ENCODE assay signal across 12 cellular contexts in the genomic region with DNA sequence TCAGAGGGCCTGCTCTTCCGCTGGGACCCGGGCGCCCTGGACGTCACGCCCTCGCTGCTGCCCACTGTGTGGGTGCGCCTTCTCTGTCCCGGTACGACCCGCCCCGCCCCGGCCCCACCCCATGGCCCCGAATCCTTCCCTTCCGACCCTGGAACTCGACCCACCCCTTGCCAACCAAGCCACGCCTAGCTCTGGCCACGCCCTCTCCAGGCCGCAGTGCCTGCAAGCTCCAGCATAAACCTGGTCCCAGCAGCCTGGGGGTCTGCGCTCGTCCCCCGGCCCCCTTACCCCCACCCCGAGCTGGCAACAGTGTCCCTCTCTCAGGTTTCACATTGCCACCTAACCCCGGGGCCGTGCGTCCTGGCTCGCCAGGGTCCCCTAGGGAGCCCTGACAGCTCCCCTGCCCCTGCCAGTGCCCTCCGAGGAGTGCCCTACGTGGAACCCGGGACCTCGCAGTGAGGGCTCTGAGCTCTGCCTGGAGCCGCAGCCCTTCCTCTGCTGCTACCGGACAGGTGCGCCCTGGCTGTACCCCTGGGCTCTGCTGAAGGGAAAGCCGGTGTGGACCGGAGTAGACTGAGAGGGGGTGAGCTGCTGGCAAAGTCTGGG. TPM values are rescaled to one million over a fixed set of nuclear protein-coding genes. Genes with fewer than 3 reads are reported as not detected.
DNase-seq lines count a peak whose midpoint lies in the region; ATAC-seq, FAIRE-seq and TF ChIP-seq lines count a peak whose summit lies in the region.
"Had no signal": no experiment of that assay in that cellular context is flagged by ENCODE, and none has a peak within 500 bp of the region (broad histone marks: within the 10 kb centered on the region; RNA-seq: fewer than 3 reads in every experiment).

No MANE protein-coding gene starts in this region.

- TF ChIP-seq POLR2A in HepG2 (IDR thresholded peaks at IDR 0.05; ENCODE audit: insufficient read depth in 1 of 2, low read depth in 2 of 2, low read length in 2 of 2), result no peak

- 54% methylated on average over 18 of the region's 35 CpGs for WGBS in HepG2 (ENCODE audit: low lambda C conversion rate)

- H3K9me3 Mint-ChIP-seq in CD14-positive monocyte (peaks cover 0 to 10% (median 0%) of the 10 kb centered on the region in 7 donors), chondrocyte (ENCODE audit: low read depth) (no peaks in the 10 kb centered on the region)
- H3K9me3 Mint-ChIP-seq: activated T-cell treated with anti-CD3 and anti-CD28 coated beads, Interleukin-2, amount 50 U/mL, for 72 hours; CD4-positive, alpha-beta T cell had no signal

- H3K4me3 ChIP-seq in HEK293 (ENCODE audit: low read depth, low read length) (no peak overlapping the region), HepG2 (replicated peaks in 1 of 3; ENCODE audit: insufficient read depth in 1 of 3, low read depth in 2 of 3, low read length in 3 of 3) (peak overlapping the region in 2 of 3 experiments; percentile 46 to 55; a peak in 3 of 6 replicates)

- TF ChIP-seq CTCF in CD14-positive monocyte (IDR thresholded peaks at IDR 0.05) (no peak), HEK293 (tag by site-specific recombination; IDR thresholded peaks at IDR 0.05) (no peak), chondrocyte (IDR thresholded peaks at IDR 0.05) (no peak), HepG2 (CRISPR knock-in tag; IDR thresholded peaks at IDR 0.05) (no peak)

- in situ Hi-C loops in HepG2 (cut with HindIII; ENCODE audit: extremely low pct_ligation_motif_present, low pct_unique_long_range_greater_than_20kb), result no loop called here

- H3K36me3 ChIP-seq in HEK293 (ENCODE audit: control insufficient read depth in 2 of 2, insufficient read depth in 1 of 2, low read length in 2 of 2) (no peaks in the 10 kb centered on the region), HepG2 (replicated peaks in 1 of 2; ENCODE audit: control insufficient read depth in 1 of 2, insufficient read depth in 2 of 2, low read length in 2 of 2) (no peaks in the 10 kb centered on the region)

- H3K27me3 Mint-ChIP-seq in CD14-positive monocyte (ENCODE audit: low read depth in 3 of 3) (peaks cover 37 to 58% (median 50%) of the 10 kb centered on the region in 3 donors), chondrocyte (ENCODE audit: low read depth) (peaks cover 18% of the 10 kb centered on the region)

- peaks cover 7% of the 10 kb centered on the region for H3K4me1 Mint-ChIP-seq in CD14-positive monocyte
- H3K4me1 Mint-ChIP-seq in chondrocyte (ENCODE audit: low read depth), result peaks cover 7% of the 10 kb centered on the region

- DNase-seq in CD14-positive monocyte (ENCODE audit: low spot score), result no peak
- peak; percentile 88 for DNase-seq in chondrocyte (ENCODE audit: low spot score)
- DNase-seq in HepG2 (ENCODE audit: low spot score), result no peak
- DNase-seq in SHP77 treated with DMSO at 0.1 percent for 48 hours (lab: John Stamatoyannopoulos, UW), result no peak
- no peak for DNase-seq in urothelium cell line (ENCODE audit: low spot score)
- no peak for DNase-seq in activated CD4-positive, CD25-positive, alpha-beta regulatory T cell (lab: John Stamatoyannopoulos, UW)
- DNase-seq: activated T-cell treated with anti-CD3 and anti-CD28 coated beads, Interleukin-2, amount 50 U/mL, for 72 hours; CD4-positive, alpha-beta T cell had no signal

- FAIRE-seq in HepG2 (lab: Jason Lieb, UNC) (no peak), urothelium cell line (lab: Jason Lieb, UNC) (no peak)

- intact Hi-C loops in CD14-positive monocyte (cut with micrococcal nuclease) (no loop called here), HepG2 (cut with micrococcal nuclease; ENCODE audit: unreplicated experiment) (no loop called here)

- H3K27me3 ChIP-seq in HepG2 (ENCODE audit: control insufficient read depth in 1 of 2, insufficient read depth in 2 of 2, low read length in 2 of 2), result peaks cover 14 to 36% of the 10 kb centered on the region in 2 experiments; a peak in 3 of 5 replicates

- no peaks in the 10 kb centered on the region for H4K20me1 ChIP-seq in HepG2 (ENCODE audit: insufficient read depth, low read length)

- POLR2A ChIA-PET in HEK293 (lab: Yijun Ruan, JAX), result interaction anchor here (0.6 to 1.4 kb wide), 3 partner anchors 9 to 542 kb away, joined by 3 to 5 read pairs (median 4); no protein-coding TSS in a partner anchor
- POLR2A ChIA-PET in HepG2 (lab: Yijun Ruan, JAX), result interaction anchor here (0.6 kb wide), 1 partner anchor 8 kb away, joined by 3 read pairs; no protein-coding TSS in a partner anchor

- H3K9me3 ChIP-seq in HEK293 (ENCODE audit: control insufficient read depth, insufficient read depth, low read depth, low read length) (no peaks in the 10 kb centered on the region), HepG2 (ENCODE audit: low read length) (no peaks in the 10 kb centered on the region)

- H3K4me2 ChIP-seq in HepG2 (ENCODE audit: low read depth, low read length), result peak overlapping the region; percentile 51
- H3K4me2 ChIP-seq: KMS-11 had no signal

- H2AFZ ChIP-seq in HepG2 (ENCODE audit: low read length), result no peak overlapping the region

- no TSS peak for BruUV-seq in HepG2 (replicated peaks; lab: Mats Ljungman, UMichigan)

- H3K36me3 Mint-ChIP-seq in CD14-positive monocyte, result no peaks in the 10 kb centered on the region
- no peaks in the 10 kb centered on the region for H3K36me3 Mint-ChIP-seq in chondrocyte (ENCODE audit: low read depth)

- TF ChIP-seq EP300 in HepG2 (IDR thresholded peaks at IDR 0.05; ENCODE audit: low read depth in 2 of 2, low read length in 2 of 2), result no peak
- TF ChIP-seq EP300 in HepG2 (CRISPR knock-in tag; IDR thresholded peaks at IDR 0.05; ENCODE audit: borderline replicate concordance), result no peak

- CTCF ChIA-PET in HEK293 (lab: Yijun Ruan, JAX) (interaction anchor here (0.6 to 0.7 kb wide), 2 partner anchors 12 to 264 kb away, joined by 3 read pairs; no protein-coding TSS in a partner anchor), HepG2 (lab: Yijun Ruan, JAX; ENCODE audit: low intra/inter-chr PET ratio, low total read pairs) (no interaction called here)

- no peaks in the 10 kb centered on the region for H3K79me2 ChIP-seq in HepG2 (ENCODE audit: insufficient read depth, low read length)

- H3K27ac ChIP-seq in HEK293 (ENCODE audit: extremely low read depth, low read depth, low read length), result no peak overlapping the region
- H3K27ac ChIP-seq in HepG2 (ENCODE audit: extremely low read length, insufficient read depth, low read length), result no peak overlapping the region
- H3K27ac ChIP-seq: KMS-11 had no signal

- H3K4me3 Mint-ChIP-seq in CD14-positive monocyte (peak overlapping the region; percentile 34 to 59), chondrocyte (ENCODE audit: unreplicated experiment) (peak overlapping the region; percentile 22)
- H3K4me3 Mint-ChIP-seq: activated T-cell treated with anti-CD3 and anti-CD28 coated beads, Interleukin-2, amount 50 U/mL, for 72 hours; CD4-positive, alpha-beta T cell had no signal

- H3K9ac ChIP-seq in HepG2 (ENCODE audit: insufficient read depth, low read depth, low read length), result no peak overlapping the region
- H3K9ac ChIP-seq: KMS-11 had no signal

- ATAC-seq in HepG2 (peak; percentile 17; the same call in 2 of the 3 replicates), HG02885 (IDR thresholded peaks at IDR 0.05; ENCODE audit: poor library complexity, unreplicated experiment) (no peak)
- ATAC-seq: activated T-cell treated with anti-CD3 and anti-CD28 coated beads, Interleukin-2, amount 50 U/mL, for 72 hours had no signal

- H3K4me1 ChIP-seq in HEK293 (ENCODE audit: control insufficient read depth, insufficient read depth, low read length), result no peaks in the 10 kb centered on the region; the same call in 1 of the 2 replicates
- H3K4me1 ChIP-seq in HepG2 (ENCODE audit: insufficient read depth, low read length), result peaks cover 10% of the 10 kb centered on the region; the same call in 1 of the 2 replicates

- H3K27ac Mint-ChIP-seq in CD14-positive monocyte (no peak overlapping the region), chondrocyte (ENCODE audit: unreplicated experiment) (no peak overlapping the region)
- H3K27ac Mint-ChIP-seq: activated T-cell treated with anti-CD3 and anti-CD28 coated beads, Interleukin-2, amount 50 U/mL, for 72 hours; CD4-positive, alpha-beta T cell had no signal

- no peak for TF ChIP-seq RAD21 in HepG2 (CRISPR knock-in tag; IDR thresholded peaks at IDR 0.05)

RNA-seq across cellular contexts. Expression of gene ADGRD2, which starts 3.4 kb away (rescaled TPM):
- polyA plus RNA-seq in CD14-positive monocyte, result not detected
- total RNA-seq in chondrocyte, result not detected in 3 replicates
- total RNA-seq in HepG2 (2016; rRNA removed; fragmentation: Illumina TruSeq; extraction: Trizol), result not detected in 2 replicates
- total RNA-seq in HepG2 (2016; cell fraction: cytosol; rRNA removed; fragmentation: Illumina TruSeq; extraction: Trizol; ENCODE audit: low read depth), result not detected in 2 replicates
- not detected in 2 replicates for total RNA-seq in HepG2 (2016; cell fraction: insoluble cytoplasmic fraction; rRNA removed; fragmentation: Illumina TruSeq; extraction: Trizol)
- total RNA-seq in HepG2 (2016; cell fraction: membrane; rRNA removed; fragmentation: Illumina TruSeq; extraction: Trizol), result not detected in 2 replicates
- total RNA-seq in HepG2 (2016; cell fraction: nucleus; rRNA removed; fragmentation: Illumina TruSeq; extraction: Trizol), result not detected in 2 replicates
- not detected in 2 replicates for polyA plus RNA-seq in HepG2 (2011; rRNA removed)
- polyA plus RNA-seq in HepG2 (2011; cell fraction: cytosol; rRNA removed), result not detected in 2 replicates
- not detected in 2 replicates for polyA plus RNA-seq in HepG2 (2011; cell fraction: nucleus; rRNA removed)
- polyA plus RNA-seq in HepG2 (2012), result not detected in 2 replicates
- polyA plus RNA-seq in HepG2 (2016; cell fraction: cytosol; fragmentation: Illumina TruSeq; extraction: Trizol; ENCODE audit: low read depth), result not detected in 2 replicates
- not detected in 2 replicates for polyA plus RNA-seq in HepG2 (2016; cell fraction: insoluble cytoplasmic fraction; fragmentation: Illumina TruSeq; extraction: Trizol; ENCODE audit: low read depth)
- not detected in 2 replicates for polyA plus RNA-seq in HepG2 (2016; cell fraction: membrane; fragmentation: Illumina TruSeq; extraction: Trizol; ENCODE audit: low read depth)
- not detected in 2 replicates for polyA plus RNA-seq in HepG2 (2016; cell fraction: nucleus; fragmentation: Illumina TruSeq; extraction: Trizol; ENCODE audit: insufficient read depth, low read depth)
- not detected in 2 replicates for polyA minus RNA-seq in HepG2 (2011; rRNA and poly(A)+ RNA removed; ENCODE audit: low replicate concordance)
- not detected in 2 replicates for polyA minus RNA-seq in HepG2 (2011; cell fraction: cytosol; rRNA and poly(A)+ RNA removed)
- polyA minus RNA-seq in HepG2 (2011; cell fraction: nucleus; rRNA and poly(A)+ RNA removed), result not detected in 2 replicates
- total RNA-seq: activated T-cell treated with anti-CD3 and anti-CD28 coated beads, Interleukin-2, amount 50 U/mL, for 72 hours; CD4-positive, alpha-beta T cell; RPMI7951 had no signal

RNA-seq across cellular contexts. Expression of gene PSMB7, which starts 38.4 kb away (rescaled TPM):
- 100 to 1,000 TPM; 191 to 194 TPM for polyA plus RNA-seq in CD14-positive monocyte
- 105 to 132 TPM (median 108 TPM) in 3 replicates for total RNA-seq in chondrocyte
- 259 and 395 TPM in 2 replicates for total RNA-seq in HepG2 (2016; rRNA removed; fragmentation: Illumina TruSeq; extraction: Trizol)
- 81.7 and 96.6 TPM in 2 replicates for total RNA-seq in HepG2 (2016; cell fraction: cytosol; rRNA removed; fragmentation: Illumina TruSeq; extraction: Trizol; ENCODE audit: low read depth)
- total RNA-seq in HepG2 (2016; cell fraction: insoluble cytoplasmic fraction; rRNA removed; fragmentation: Illumina TruSeq; extraction: Trizol), result 268 and 419 TPM in 2 replicates
- total RNA-seq in HepG2 (2016; cell fraction: membrane; rRNA removed; fragmentation: Illumina TruSeq; extraction: Trizol), result 127 and 128 TPM in 2 replicates
- total RNA-seq in HepG2 (2016; cell fraction: nucleus; rRNA removed; fragmentation: Illumina TruSeq; extraction: Trizol), result 111 and 118 TPM in 2 replicates
- 261 and 291 TPM in 2 replicates for polyA plus RNA-seq in HepG2 (2011; rRNA removed)
- 283 and 308 TPM in 2 replicates for polyA plus RNA-seq in HepG2 (2011; cell fraction: cytosol; rRNA removed)
- polyA plus RNA-seq in HepG2 (2011; cell fraction: nucleus; rRNA removed), result 63.6 and 73.0 TPM in 2 replicates
- polyA plus RNA-seq in HepG2 (2012), result 163 and 239 TPM in 2 replicates
- polyA plus RNA-seq in HepG2 (2016; cell fraction: cytosol; fragmentation: Illumina TruSeq; extraction: Trizol; ENCODE audit: low read depth), result 101 and 108 TPM in 2 replicates
- polyA plus RNA-seq in HepG2 (2016; cell fraction: insoluble cytoplasmic fraction; fragmentation: Illumina TruSeq; extraction: Trizol; ENCODE audit: low read depth), result 433 and 456 TPM in 2 replicates
- 121 and 132 TPM in 2 replicates for polyA plus RNA-seq in HepG2 (2016; cell fraction: membrane; fragmentation: Illumina TruSeq; extraction: Trizol; ENCODE audit: low read depth)
- 139 and 158 TPM in 2 replicates for polyA plus RNA-seq in HepG2 (2016; cell fraction: nucleus; fragmentation: Illumina TruSeq; extraction: Trizol; ENCODE audit: insufficient read depth, low read depth)
- 167 and 496 TPM in 2 replicates for polyA minus RNA-seq in HepG2 (2011; rRNA and poly(A)+ RNA removed; ENCODE audit: low replicate concordance)
- polyA minus RNA-seq in HepG2 (2011; cell fraction: cytosol; rRNA and poly(A)+ RNA removed), result 83.8 and 88.1 TPM in 2 replicates
- 83.6 and 97.7 TPM in 2 replicates for polyA minus RNA-seq in HepG2 (2011; cell fraction: nucleus; rRNA and poly(A)+ RNA removed)

RNA-seq across cellular contexts. Expression of gene NR5A1, which starts 53.5 kb away (rescaled TPM):
- polyA plus RNA-seq in CD14-positive monocyte, result not detected
- total RNA-seq in chondrocyte, result not detected in 3 replicates
- total RNA-seq in HepG2 (2016; rRNA removed; fragmentation: Illumina TruSeq; extraction: Trizol), result 38.8 and 44.7 TPM in 2 replicates
- total RNA-seq in HepG2 (2016; cell fraction: cytosol; rRNA removed; fragmentation: Illumina TruSeq; extraction: Trizol; ENCODE audit: low read depth), result 7.2 and 7.8 TPM in 2 replicates
- total RNA-seq in HepG2 (2016; cell fraction: insoluble cytoplasmic fraction; rRNA removed; fragmentation: Illumina TruSeq; extraction: Trizol), result 32.3 and 46.7 TPM in 2 replicates
- 22.5 and 25.3 TPM in 2 replicates for total RNA-seq in HepG2 (2016; cell fraction: membrane; rRNA removed; fragmentation: Illumina TruSeq; extraction: Trizol)
- 26.4 and 32.4 TPM in 2 replicates for total RNA-seq in HepG2 (2016; cell fraction: nucleus; rRNA removed; fragmentation: Illumina TruSeq; extraction: Trizol)
- 28.9 and 43.2 TPM in 2 replicates for polyA plus RNA-seq in HepG2 (2011; rRNA removed)
- polyA plus RNA-seq in HepG2 (2011; cell fraction: cytosol; rRNA removed), result 25.4 and 37.8 TPM in 2 replicates
- 82.6 and 84.5 TPM in 2 replicates for polyA plus RNA-seq in HepG2 (2011; cell fraction: nucleus; rRNA removed)
- 22.4 and 32.6 TPM in 2 replicates for polyA plus RNA-seq in HepG2 (2012)
- polyA plus RNA-seq in HepG2 (2016; cell fraction: cytosol; fragmentation: Illumina TruSeq; extraction: Trizol; ENCODE audit: low read depth), result 6.7 and 7.0 TPM in 2 replicates
- 34.3 and 43.6 TPM in 2 replicates for polyA plus RNA-seq in HepG2 (2016; cell fraction: insoluble cytoplasmic fraction; fragmentation: Illumina TruSeq; extraction: Trizol; ENCODE audit: low read depth)
- polyA plus RNA-seq in HepG2 (2016; cell fraction: membrane; fragmentation: Illumina TruSeq; extraction: Trizol; ENCODE audit: low read depth), result 17.4 and 17.9 TPM in 2 replicates
- polyA plus RNA-seq in HepG2 (2016; cell fraction: nucleus; fragmentation: Illumina TruSeq; extraction: Trizol; ENCODE audit: insufficient read depth, low read depth), result 59.8 and 63.0 TPM in 2 replicates
- polyA minus RNA-seq in HepG2 (2011; rRNA and poly(A)+ RNA removed; ENCODE audit: low replicate concordance), result 75.6 TPM in 1 of 2 replicates, not detected in the other
- 33.2 and 39.7 TPM in 2 replicates for polyA minus RNA-seq in HepG2 (2011; cell fraction: cytosol; rRNA and poly(A)+ RNA removed)
- 18.8 and 21.6 TPM in 2 replicates for polyA minus RNA-seq in HepG2 (2011; cell fraction: nucleus; rRNA and poly(A)+ RNA removed)
- total RNA-seq: CD4-positive, alpha-beta T cell; RPMI7951 had no signal
